21 cellular contexts compared by ENCODE assay signal in genomic region chr1:241888232-241888631, GRCh38. TPM values are rescaled to one million over a fixed set of nuclear protein-coding genes. Genes with fewer than 3 reads are reported as not detected.
DNase-seq lines count a peak whose midpoint lies in the region; FAIRE-seq and TF ChIP-seq lines count a peak whose summit lies in the region.
"Had no signal": no experiment of that assay in that cellular context is flagged by ENCODE, and none has a peak within 500 bp of the region (broad histone marks: within the 10 kb centered on the region; RNA-seq: fewer than 3 reads in every experiment).

No MANE protein-coding gene starts in this region.

- peaks cover 31% of the 10 kb centered on the region for H3K36me3 Mint-ChIP-seq in activated CD4-positive, alpha-beta T cell treated with anti-CD3 and anti-CD28 coated beads, Interleukin-2, amount 10 ng/mL, durations not matched to agents 24 days and 14 days (ENCODE audit: low read depth)
- peaks cover 26% of the 10 kb centered on the region for H3K36me3 Mint-ChIP-seq in activated CD4-positive, alpha-beta T cell treated with anti-CD3 and anti-CD28 coated beads, Interleukin-2, amount 10 ng/mL, durations not matched to agents 7 days and 5 days (ENCODE audit: low read depth)

- POLR2A ChIA-PET in activated CD4-positive, alpha-beta T cell treated with anti-CD3 and anti-CD28 coated beads, Interleukin-2, amount 10 ng/mL, durations not matched to agents 7 days and 5 days (lab: Charles Lee), result no interaction called here

- no peaks in the 10 kb centered on the region for H3K9me3 Mint-ChIP-seq in activated CD4-positive, alpha-beta T cell treated with anti-CD3 and anti-CD28 coated beads, Interleukin-2, amount 10 ng/mL, durations not matched to agents 24 days and 14 days
- no peaks in the 10 kb centered on the region for H3K9me3 Mint-ChIP-seq in activated CD4-positive, alpha-beta T cell treated with anti-CD3 and anti-CD28 coated beads, Interleukin-2, amount 10 ng/mL, durations not matched to agents 7 days and 5 days
- H3K9me3 Mint-ChIP-seq: activated naive CD4-positive, alpha-beta T cell treated with anti-CD3 and anti-CD28 coated beads, Interleukin-2, amount 10 ng/mL, durations not matched to agents 7 days and 5 days; CD4-positive, alpha-beta T cell; stimulated activated naive CD8-positive, alpha-beta T cell treated with anti-CD3 and anti-CD28 coated beads, Interleukin-15, Interleukin-2, amounts not matched to agents 100 ng/mL and 50 ng/mL, for 24 hours; T-helper 1 cell treated with Interleukin-12 subunit alpha and Interleukin-12 subunit beta and Interleukin-4 antibody, amounts not matched to agents 30 μg/mL and 1 μg/mL, for 36 hours had no signal

- CTCF ChIA-PET in activated CD4-positive, alpha-beta T cell treated with anti-CD3 and anti-CD28 coated beads, Interleukin-2, amount 10 ng/mL, durations not matched to agents 7 days and 5 days (lab: Charles Lee), result no interaction called here

- TF ChIP-seq CTCF in epithelial cell of proximal tubule (conservative IDR thresholded peaks at IDR 0.05; ENCODE audit: low read depth, low read length), result no peak

- no peak for FAIRE-seq in RCC 7860 (lab: Jason Lieb, UNC)
- FAIRE-seq: A204.1, frontal cortex had no signal

- H3K4me3 ChIP-seq in epithelial cell of proximal tubule (ENCODE audit: low read depth, low read length), result no peak overlapping the region
- H3K4me3 ChIP-seq: spleen had no signal

- no peak for DNase-seq in activated CD4-positive, alpha-beta T cell treated with anti-CD3 and anti-CD28 coated beads, Interleukin-2, amount 10 ng/mL, durations not matched to agents 24 days and 14 days
- no peak for DNase-seq in activated CD4-positive, alpha-beta T cell treated with anti-CD3 and anti-CD28 coated beads, Interleukin-2, amount 10 ng/mL, durations not matched to agents 7 days and 5 days
- DNase-seq in RCC 7860 (ENCODE audit: low spot score) (peak; percentile 36), epithelial cell of proximal tubule (ENCODE audit: low read depth) (peak; percentile 26), renal cortical epithelial cell (ENCODE audit: low read depth) (peak; percentile 52), NCI-H1092 (lab: John Stamatoyannopoulos, UW) (no peak), HuH-7 (ENCODE audit: low spot score) (no peak), head of caudate nucleus (no peak)
- DNase-seq: activated CD4-positive, CD25-positive, alpha-beta regulatory T cell; activated CD8-positive, alpha-beta memory T cell treated with anti-CD3 and anti-CD28 coated beads, Interleukin-2, amount 50 U/mL, for 4 hours; activated naive CD4-positive, alpha-beta T cell treated with anti-CD3 and anti-CD28 coated beads, Interleukin-2, amount 10 ng/mL, durations not matched to agents 7 days and 5 days; caudate nucleus; CD4-positive, alpha-beta T cell; effector CD4-positive, alpha-beta T cell; NCI-H1417 treated with DMSO at 0.1 percent for 48 hours; NK-92 treated with Interleukin-12 subunit alpha and Interleukin-12 subunit beta, amount 100 ng/mL, for 24 hours; spleen had no signal

- peaks cover 9% of the 10 kb centered on the region for H3K4me1 Mint-ChIP-seq in activated CD4-positive, alpha-beta T cell treated with anti-CD3 and anti-CD28 coated beads, Interleukin-2, amount 10 ng/mL, durations not matched to agents 24 days and 14 days
- H3K4me1 Mint-ChIP-seq in activated CD4-positive, alpha-beta T cell treated with anti-CD3 and anti-CD28 coated beads, Interleukin-2, amount 10 ng/mL, durations not matched to agents 7 days and 5 days, result no peaks in the 10 kb centered on the region
- H3K4me1 Mint-ChIP-seq: activated naive CD4-positive, alpha-beta T cell treated with anti-CD3 and anti-CD28 coated beads, Interleukin-2, amount 10 ng/mL, durations not matched to agents 7 days and 5 days had no signal

- intact Hi-C loops in activated CD4-positive, alpha-beta T cell treated with anti-CD3 and anti-CD28 coated beads, Interleukin-2, amount 10 ng/mL, durations not matched to agents 24 days and 14 days (cut with micrococcal nuclease), result no loop called here
- intact Hi-C loops in head of caudate nucleus (cut with DNase I), result no loop called here

- no peaks in the 10 kb centered on the region for H3K27me3 Mint-ChIP-seq in activated CD4-positive, alpha-beta T cell treated with anti-CD3 and anti-CD28 coated beads, Interleukin-2, amount 10 ng/mL, durations not matched to agents 24 days and 14 days
- no peaks in the 10 kb centered on the region for H3K27me3 Mint-ChIP-seq in activated CD4-positive, alpha-beta T cell treated with anti-CD3 and anti-CD28 coated beads, Interleukin-2, amount 10 ng/mL, durations not matched to agents 7 days and 5 days
- H3K27me3 Mint-ChIP-seq: activated naive CD4-positive, alpha-beta T cell treated with anti-CD3 and anti-CD28 coated beads, Interleukin-2, amount 10 ng/mL, durations not matched to agents 7 days and 5 days; CD4-positive, alpha-beta T cell; stimulated activated naive CD8-positive, alpha-beta T cell treated with anti-CD3 and anti-CD28 coated beads, Interleukin-15, Interleukin-2, amounts not matched to agents 100 ng/mL and 50 ng/mL, for 24 hours had no signal

- H3K4me3 Mint-ChIP-seq in activated CD4-positive, alpha-beta T cell treated with anti-CD3 and anti-CD28 coated beads, Interleukin-2, amount 10 ng/mL, durations not matched to agents 24 days and 14 days, result no peak overlapping the region
- no peak overlapping the region for H3K4me3 Mint-ChIP-seq in activated CD4-positive, alpha-beta T cell treated with anti-CD3 and anti-CD28 coated beads, Interleukin-2, amount 10 ng/mL, durations not matched to agents 7 days and 5 days
- H3K4me3 Mint-ChIP-seq: activated naive CD4-positive, alpha-beta T cell treated with anti-CD3 and anti-CD28 coated beads, Interleukin-2, amount 10 ng/mL, durations not matched to agents 7 days and 5 days; CD4-positive, alpha-beta T cell; stimulated activated naive CD8-positive, alpha-beta T cell treated with anti-CD3 and anti-CD28 coated beads, Interleukin-15, Interleukin-2, amounts not matched to agents 100 ng/mL and 50 ng/mL, for 24 hours; T-helper 1 cell treated with Interleukin-12 subunit alpha and Interleukin-12 subunit beta and Interleukin-4 antibody, amounts not matched to agents 30 μg/mL and 1 μg/mL, for 36 hours had no signal

- peak overlapping the region; percentile 32 for H3K27ac Mint-ChIP-seq in activated CD4-positive, alpha-beta T cell treated with anti-CD3 and anti-CD28 coated beads, Interleukin-2, amount 10 ng/mL, durations not matched to agents 24 days and 14 days
- H3K27ac Mint-ChIP-seq in activated CD4-positive, alpha-beta T cell treated with anti-CD3 and anti-CD28 coated beads, Interleukin-2, amount 10 ng/mL, durations not matched to agents 7 days and 5 days, result no peak overlapping the region
- H3K27ac Mint-ChIP-seq: activated naive CD4-positive, alpha-beta T cell treated with anti-CD3 and anti-CD28 coated beads, Interleukin-2, amount 10 ng/mL, durations not matched to agents 7 days and 5 days; CD4-positive, alpha-beta T cell; stimulated activated naive CD8-positive, alpha-beta T cell treated with anti-CD3 and anti-CD28 coated beads, Interleukin-15, Interleukin-2, amounts not matched to agents 100 ng/mL and 50 ng/mL, for 24 hours; T-helper 1 cell treated with Interleukin-12 subunit alpha and Interleukin-12 subunit beta and Interleukin-4 antibody, amounts not matched to agents 30 μg/mL and 1 μg/mL, for 36 hours had no signal

RNA-seq across cellular contexts. Expression of gene EXO1, which starts 40.2 kb away (rescaled TPM):
- 60.9 and 63.5 TPM in 2 replicates for total RNA-seq in activated CD4-positive, alpha-beta T cell treated with anti-CD3 and anti-CD28 coated beads, Interleukin-2, amount 10 ng/mL, durations not matched to agents 24 days and 14 days
- 10 to 100 TPM; 41.3 to 44.4 TPM for total RNA-seq in activated CD4-positive, alpha-beta T cell treated with anti-CD3 and anti-CD28 coated beads, Interleukin-2, amount 10 ng/mL, durations not matched to agents 7 days and 5 days
- total RNA-seq in epithelial cell of proximal tubule (13.4 and 30.2 TPM in 2 replicates), renal cortical epithelial cell (1.8 and 7.5 TPM in 2 replicates)

Comparison
In these comparisons a context has a peak if more than half of its experiments do, and no peak if none do; other contexts are left out.
1. DNase-seq: peak in RCC 7860 (single experiment), epithelial cell of proximal tubule (single experiment) and renal cortical epithelial cell (single experiment); none in activated CD4-positive, alpha-beta T cell treated with anti-CD3 and anti-CD28 coated beads, Interleukin-2, amount 10 ng/mL, durations not matched to agents 24 days and 14 days (single experiment), activated CD4-positive, alpha-beta T cell treated with anti-CD3 and anti-CD28 coated beads, Interleukin-2, amount 10 ng/mL, durations not matched to agents 7 days and 5 days (single experiment), NCI-H1092 (single experiment), HuH-7 (single experiment) and head of caudate nucleus (0 of 42).